16 cellular contexts compared by ENCODE assay signal in the genomic region with DNA sequence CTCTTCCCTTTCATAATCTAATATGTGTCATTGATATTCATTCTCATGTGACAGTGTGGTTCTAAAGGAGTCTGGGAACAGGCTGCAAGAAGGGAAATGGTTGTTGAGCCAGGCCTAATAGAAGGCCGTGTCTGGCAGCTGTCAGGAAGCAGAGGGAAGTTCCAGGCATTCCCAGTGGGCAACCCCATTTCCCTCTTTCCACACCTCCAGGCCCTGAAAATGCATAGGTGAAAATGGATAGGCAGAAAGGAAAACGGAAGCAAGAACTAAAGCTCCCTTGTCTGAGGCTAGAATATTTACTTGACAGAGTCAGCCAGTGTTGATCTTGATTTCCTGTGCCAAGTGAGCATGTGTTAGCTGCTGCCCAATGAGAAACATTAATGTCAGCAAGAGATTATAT.
DNase-seq lines count a peak whose midpoint lies in the region; ATAC-seq and TF ChIP-seq lines count a peak whose summit lies in the region.
"Had no signal": no experiment of that assay in that cellular context is flagged by ENCODE, and none has a peak within 500 bp of the region (broad histone marks: within the 10 kb centered on the region; RNA-seq: fewer than 3 reads in every experiment).

No MANE protein-coding gene starts in this region.

- no peaks in the 10 kb centered on the region for H3K36me3 ChIP-seq in DOHH2 (ENCODE audit: control insufficient read depth, low read length)
- no peaks in the 10 kb centered on the region for H3K36me3 ChIP-seq in Peyer's patch
- H3K36me3 ChIP-seq: neutrophil, suprapubic skin had no signal

- no peak for TF ChIP-seq CTCF in DOHH2 (IDR thresholded peaks at IDR 0.05; ENCODE audit: low read depth, low read length, poor library complexity, severe bottlenecking)
- no peak for TF ChIP-seq CTCF in fibroblast of pulmonary artery (IDR thresholded peaks at IDR 0.05; ENCODE audit: low read length, missing control alignments)
- TF ChIP-seq CTCF in Peyer's patch (IDR thresholded peaks at IDR 0.05), result no peak

- ATAC-seq in GM21723 (IDR thresholded peaks at IDR 0.05; ENCODE audit: unreplicated experiment), result no peak
- ATAC-seq: activated CD4-positive, alpha-beta T cell treated with anti-CD3 and anti-CD28 coated beads for 36 hours had no signal

- H3K9me2 ChIP-seq in DOHH2 (replicated peaks; ENCODE audit: control insufficient read depth, low read length), result no peaks in the 10 kb centered on the region

- H3K4me1 ChIP-seq in DOHH2 (ENCODE audit: control insufficient read depth, low read length), result peaks cover 68% of the 10 kb centered on the region
- no peaks in the 10 kb centered on the region for H3K4me1 ChIP-seq in Peyer's patch

- H4K20me1 ChIP-seq in DOHH2 (ENCODE audit: control insufficient read depth, insufficient read depth, low read depth, low read length), result no peaks in the 10 kb centered on the region

- H3K9me3 ChIP-seq in DOHH2 (ENCODE audit: control insufficient read depth, insufficient read depth, low read length), result no peaks in the 10 kb centered on the region
- H3K9me3 ChIP-seq in Peyer's patch, result no peaks in the 10 kb centered on the region
- H3K9me3 ChIP-seq: neutrophil, suprapubic skin had no signal

- H3K27ac ChIP-seq in DOHH2 (ENCODE audit: low read depth, low read length) (peak overlapping the region; percentile 94), Peyer's patch (no peak overlapping the region)
- H3K27ac ChIP-seq: neutrophil, suprapubic skin had no signal

- DNase-seq in Jurkat, Clone E6-1 (ENCODE audit: low read depth, low spot score), result peak; percentile 85
- DNase-seq in SK-N-DZ (ENCODE audit: low spot score), result peak; percentile 22
- DNase-seq in fibroblast of pulmonary artery (ENCODE audit: low read depth), result peak; percentile 10
- DNase-seq in A172 (ENCODE audit: low spot score), result no peak
- no peak for DNase-seq in pons (ENCODE audit: low spot score)
- no peak for DNase-seq in Peyer's patch
- DNase-seq: activated CD4-positive, alpha-beta T cell treated with anti-CD3 and anti-CD28 coated beads for 36 hours; activated naive CD4-positive, alpha-beta T cell treated with Interleukin-2 at 50 U/mL for 16 hours; EL; GOT3; NCI-H226; stimulated activated CD4-positive, alpha-beta T cell treated with anti-CD3 and anti-CD28 coated beads, Interleukin-4, amount 100 ng/mL, for 4 hours had no signal

- H3F3A ChIP-seq in DOHH2 (ENCODE audit: control insufficient read depth, insufficient read depth), result peaks cover 27% of the 10 kb centered on the region

- peak overlapping the region; percentile 75 for H3K4me2 ChIP-seq in DOHH2 (ENCODE audit: low read length)

- TF ChIP-seq POLR2A in Peyer's patch (IDR thresholded peaks at IDR 0.05), result no peak

- H3K27me3 ChIP-seq in DOHH2 (ENCODE audit: control insufficient read depth, low read length), result no peaks in the 10 kb centered on the region
- H3K27me3 ChIP-seq in Peyer's patch, result no peaks in the 10 kb centered on the region
- H3K27me3 ChIP-seq: suprapubic skin had no signal

- H3K4me3 ChIP-seq in DOHH2 (ENCODE audit: low read length) (peak overlapping the region; percentile 63), fibroblast of pulmonary artery (replicated peaks; ENCODE audit: low read depth, low read length) (no peak overlapping the region), Peyer's patch (no peak overlapping the region)
- H3K4me3 ChIP-seq in Jurkat, Clone E6-1 (ENCODE audit: low read length), result peak overlapping the region; percentile 37
- H3K4me3 ChIP-seq: suprapubic skin had no signal

- H3K79me2 ChIP-seq in DOHH2 (ENCODE audit: control insufficient read depth, low read length), result no peaks in the 10 kb centered on the region

Comparison
In these comparisons a context has a peak if more than half of its experiments do, and no peak if none do; other contexts are left out.
1. H3K4me3 ChIP-seq: peak in DOHH2 (single experiment) and Jurkat, Clone E6-1 (single experiment); none in fibroblast of pulmonary artery (single experiment) and Peyer's patch (0 of 4).
2. DNase-seq: peak in Jurkat, Clone E6-1 (single experiment), SK-N-DZ (single experiment) and fibroblast of pulmonary artery (single experiment); none in A172 (single experiment), pons (single experiment) and Peyer's patch (0 of 3).